ENCODE assay signal across 26 cellular contexts in the genomic region with DNA sequence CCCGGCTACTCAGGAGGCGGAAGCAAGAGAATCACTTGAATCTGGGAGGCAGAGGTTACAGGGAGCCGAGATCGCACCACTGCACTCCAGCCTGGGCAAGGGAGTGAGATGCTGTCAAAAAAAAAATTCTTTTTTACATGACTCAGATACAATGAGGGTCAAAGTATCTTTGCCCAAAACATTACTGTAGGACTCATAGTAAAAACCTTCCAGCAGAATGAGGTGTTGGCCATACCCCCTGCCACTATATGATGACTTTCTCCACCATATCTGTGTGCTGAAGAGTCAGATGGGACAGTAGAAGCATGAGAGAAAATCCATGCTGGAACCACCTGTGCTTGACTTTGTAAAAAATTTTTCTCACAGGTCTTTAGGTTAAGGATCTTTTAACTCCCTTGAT.
DNase-seq lines count a peak whose midpoint lies in the region; FAIRE-seq and TF ChIP-seq lines count a peak whose summit lies in the region.
"Had no signal": no experiment of that assay in that cellular context is flagged by ENCODE, and none has a peak within 500 bp of the region (broad histone marks: within the 10 kb centered on the region; RNA-seq: fewer than 3 reads in every experiment).

No MANE protein-coding gene starts in this region.

- H3K27me3 ChIP-seq in astrocyte (ENCODE audit: insufficient read depth, low read length) (no peaks in the 10 kb centered on the region), muscle layer of duodenum (ENCODE audit: low read depth, low read length) (no peaks in the 10 kb centered on the region), subcutaneous abdominal adipose tissue (ENCODE audit: control insufficient read depth in 5 of 5, insufficient read depth in 4 of 5, low read length in 5 of 5) (no peaks in the 10 kb centered on the region), hepatocyte (no peaks in the 10 kb centered on the region)
- H3K27me3 ChIP-seq: cardiac muscle cell, MG63, Peyer's patch had no signal

- H3K36me3 Mint-ChIP-seq in astrocyte (ENCODE audit: low read depth, unreplicated experiment) = peaks cover 65% of the 10 kb centered on the region
- H3K36me3 Mint-ChIP-seq: activated naive CD4-positive, alpha-beta T cell treated with anti-CD3 and anti-CD28 coated beads, Interleukin-2, amount 50 U/mL, for 24 hours had no signal

- H3K9ac ChIP-seq in astrocyte (ENCODE audit: low read length) (peak overlapping the region; percentile 83), subcutaneous abdominal adipose tissue (ENCODE audit: low read length in 5 of 5) (no peak overlapping the region)
- H3K9ac ChIP-seq: BLaER1 treated with 17β-estradiol and CSF1 and Interleukin-3, amounts not matched to agents 10 nM and 100 nM had no signal

- FAIRE-seq in H54 (lab: Jason Lieb, UNC) (peak; percentile 55), astrocyte (lab: Jason Lieb, UNC) (no peak)
- FAIRE-seq: endometrium, HTR-8/SVneo had no signal

- TF ChIP-seq CTCF in astrocyte (IDR thresholded peaks at IDR 0.05; ENCODE audit: insufficient read depth, low read depth, low read length) (no peak), hepatocyte (IDR thresholded peaks at IDR 0.05; ENCODE audit: poor library complexity) (no peak)

- peak overlapping the region; percentile 4 for H3K4me2 ChIP-seq in astrocyte (ENCODE audit: low read length)
- H3K4me2 ChIP-seq in hepatocyte = no peak overlapping the region
- H3K4me2 ChIP-seq: BLaER1 treated with 17β-estradiol and CSF1 and Interleukin-3, amounts not matched to agents 10 nM and 100 nM had no signal

- H3K9me2 ChIP-seq in hepatocyte (replicated peaks; ENCODE audit: insufficient read depth) = no peaks in the 10 kb centered on the region

- H3K36me3 ChIP-seq in astrocyte (ENCODE audit: insufficient read depth, low read length) = peaks cover 4% of the 10 kb centered on the region
- peaks cover 0 to 5% of the 10 kb centered on the region in 2 donors for H3K36me3 ChIP-seq in muscle layer of duodenum (ENCODE audit: control insufficient read depth in 1 of 2, insufficient read depth in 2 of 2, low read length in 2 of 2)
- H3K36me3 ChIP-seq in subcutaneous abdominal adipose tissue (ENCODE audit: control insufficient read depth in 5 of 5, insufficient read depth in 5 of 5, low read length in 5 of 5) = peaks cover 0 to 16% (median 8%) of the 10 kb centered on the region in 5 donors
- no peaks in the 10 kb centered on the region for H3K36me3 ChIP-seq in hepatocyte (replicated peaks; ENCODE audit: insufficient read depth, low read depth)
- H3K36me3 ChIP-seq: BLaER1 treated with 17β-estradiol and CSF1 and Interleukin-3, amounts not matched to agents 10 nM and 100 nM; cardiac muscle cell; MG63; Peyer's patch; prostate gland had no signal

- H2AFZ ChIP-seq in astrocyte (ENCODE audit: low read depth, low read length) (no peak overlapping the region), hepatocyte (no peak overlapping the region)

- peaks cover 88% of the 10 kb centered on the region for H3K4me1 Mint-ChIP-seq in astrocyte (ENCODE audit: low read depth, unreplicated experiment)
- H3K4me1 Mint-ChIP-seq: activated naive CD4-positive, alpha-beta T cell treated with anti-CD3 and anti-CD28 coated beads, Interleukin-2, amount 50 U/mL, for 24 hours had no signal

- WGBS in hepatocyte (ENCODE audit: low lambda C conversion rate, missing lambda C conversion rate) = 94% methylated on average over 4 of the region's 4 CpGs

- H3K9me3 ChIP-seq in astrocyte (ENCODE audit: insufficient read depth, low read depth, low read length) = no peaks in the 10 kb centered on the region
- no peaks in the 10 kb centered on the region for H3K9me3 ChIP-seq in muscle layer of duodenum (ENCODE audit: control insufficient read depth in 1 of 2, low read length in 2 of 2)
- H3K9me3 ChIP-seq in subcutaneous abdominal adipose tissue (ENCODE audit: control insufficient read depth in 5 of 5, low read length in 5 of 5) = no peaks in the 10 kb centered on the region
- H3K9me3 ChIP-seq in hepatocyte (ENCODE audit: low read depth) = no peaks in the 10 kb centered on the region
- H3K9me3 ChIP-seq: Peyer's patch, prostate gland had no signal

- H3K4me3 Mint-ChIP-seq in astrocyte (ENCODE audit: unreplicated experiment) = peak overlapping the region; percentile 12
- H3K4me3 Mint-ChIP-seq: activated naive CD4-positive, alpha-beta T cell treated with anti-CD3 and anti-CD28 coated beads, Interleukin-2, amount 50 U/mL, for 24 hours; dendritic cell treated with granulocyte-macrophage colony-stimulating factor and Interleukin-4, amounts not matched to agents 40 ng/mL and 50 ng/mL, for 4 days; type B pancreatic cell had no signal

- no peaks in the 10 kb centered on the region for H3K27me3 Mint-ChIP-seq in astrocyte (ENCODE audit: low read depth, unreplicated experiment)
- H3K27me3 Mint-ChIP-seq: type B pancreatic cell had no signal

- TF ChIP-seq POLR2A in H54 (IDR thresholded peaks at IDR 0.05; ENCODE audit: low read depth, low read length) = no peak

- H3K4me1 ChIP-seq in astrocyte (ENCODE audit: insufficient read depth, low read length) (peaks cover 87% of the 10 kb centered on the region), muscle layer of duodenum (ENCODE audit: control insufficient read depth in 1 of 2, insufficient read depth in 2 of 2, low read length in 2 of 2) (peaks cover 1 to 6% of the 10 kb centered on the region in 2 donors), subcutaneous abdominal adipose tissue (ENCODE audit: control insufficient read depth in 5 of 5, insufficient read depth in 5 of 5, low read length in 5 of 5) (peaks cover 11 to 61% (median 58%) of the 10 kb centered on the region in 5 donors), hepatocyte (ENCODE audit: insufficient read depth) (peaks cover 12% of the 10 kb centered on the region)
- H3K4me1 ChIP-seq: prostate gland had no signal

- H3K79me2 ChIP-seq in astrocyte (ENCODE audit: insufficient read depth, low read length) (peaks cover 33% of the 10 kb centered on the region), hepatocyte (peaks cover 8% of the 10 kb centered on the region)

- H3K27ac ChIP-seq in astrocyte (ENCODE audit: low read depth, low read length) (peak overlapping the region; percentile 98), muscle layer of duodenum (ENCODE audit: low read length) (peak overlapping the region; percentile 74), subcutaneous abdominal adipose tissue (ENCODE audit: low read depth, low read length) (peak overlapping the region; percentile 97), hepatocyte (no peak overlapping the region)
- H3K27ac ChIP-seq: cardiac muscle cell had no signal

- H3K4me3 ChIP-seq in astrocyte (ENCODE audit: insufficient read depth, low read depth, low read length) = no peak overlapping the region
- no peak overlapping the region for H3K4me3 ChIP-seq in muscle layer of duodenum (ENCODE audit: low read depth in 1 of 2, low read length in 2 of 2)
- no peak overlapping the region for H3K4me3 ChIP-seq in subcutaneous abdominal adipose tissue (ENCODE audit: low read depth in 1 of 5, low read length in 5 of 5)
- no peak overlapping the region for H3K4me3 ChIP-seq in hepatocyte
- H3K4me3 ChIP-seq: BLaER1 treated with 17β-estradiol and CSF1 and Interleukin-3, amounts not matched to agents 10 nM and 100 nM; cardiac muscle cell; MG63; Peyer's patch; prostate gland had no signal

- H3K27ac Mint-ChIP-seq in astrocyte (ENCODE audit: unreplicated experiment) = peak overlapping the region; percentile 51
- H3K27ac Mint-ChIP-seq: activated naive CD4-positive, alpha-beta T cell treated with anti-CD3 and anti-CD28 coated beads, Interleukin-2, amount 50 U/mL, for 24 hours; dendritic cell treated with granulocyte-macrophage colony-stimulating factor and Interleukin-4, amounts not matched to agents 40 ng/mL and 50 ng/mL, for 4 days; type B pancreatic cell had no signal

- peaks cover 7% of the 10 kb centered on the region for H3K9me3 Mint-ChIP-seq in astrocyte (ENCODE audit: unreplicated experiment)
- H3K9me3 Mint-ChIP-seq: activated naive CD4-positive, alpha-beta T cell treated with anti-CD3 and anti-CD28 coated beads, Interleukin-2, amount 50 U/mL, for 24 hours had no signal

- no peaks in the 10 kb centered on the region for H4K20me1 ChIP-seq in astrocyte (ENCODE audit: insufficient read depth, low read length)
- H4K20me1 ChIP-seq in hepatocyte (ENCODE audit: insufficient read depth, poor library complexity, severe bottlenecking) = no peaks in the 10 kb centered on the region
- H4K20me1 ChIP-seq: BLaER1 treated with 17β-estradiol and CSF1 and Interleukin-3, amounts not matched to agents 10 nM and 100 nM had no signal

- DNase-seq in H54 (ENCODE audit: insufficient read length, low spot score) (no peak), astrocyte (ENCODE audit: low read depth) (no peak), LoVo (ENCODE audit: low spot score) (no peak), hepatocyte (ENCODE audit: low spot score) (no peak), NAMALWA (ENCODE audit: low spot score) (no peak), hippocampal formation (lab: John Stamatoyannopoulos, UW) (no peak)
- DNase-seq: activated CD4-positive, alpha-beta T cell treated with anti-CD3 and anti-CD28 coated beads, Interleukin-2, amount 50 U/mL, for 48 hours; amygdala; DMS79 treated with DMSO at 0.1 percent for 48 hours; KBM-7; MG63; NCI-H1417 treated with DMSO at 0.1 percent for 48 hours; NCI-H345; Peyer's patch; stimulated activated naive CD8-positive, alpha-beta T cell treated with anti-CD3 and anti-CD28 coated beads, Interleukin-15, Interleukin-2, amounts not matched to agents 100 U/mL and 50 U/mL, for 24 hours; T-helper 1 cell had no signal
